ENCODE assay signal across 10 cellular contexts in the genomic region with DNA sequence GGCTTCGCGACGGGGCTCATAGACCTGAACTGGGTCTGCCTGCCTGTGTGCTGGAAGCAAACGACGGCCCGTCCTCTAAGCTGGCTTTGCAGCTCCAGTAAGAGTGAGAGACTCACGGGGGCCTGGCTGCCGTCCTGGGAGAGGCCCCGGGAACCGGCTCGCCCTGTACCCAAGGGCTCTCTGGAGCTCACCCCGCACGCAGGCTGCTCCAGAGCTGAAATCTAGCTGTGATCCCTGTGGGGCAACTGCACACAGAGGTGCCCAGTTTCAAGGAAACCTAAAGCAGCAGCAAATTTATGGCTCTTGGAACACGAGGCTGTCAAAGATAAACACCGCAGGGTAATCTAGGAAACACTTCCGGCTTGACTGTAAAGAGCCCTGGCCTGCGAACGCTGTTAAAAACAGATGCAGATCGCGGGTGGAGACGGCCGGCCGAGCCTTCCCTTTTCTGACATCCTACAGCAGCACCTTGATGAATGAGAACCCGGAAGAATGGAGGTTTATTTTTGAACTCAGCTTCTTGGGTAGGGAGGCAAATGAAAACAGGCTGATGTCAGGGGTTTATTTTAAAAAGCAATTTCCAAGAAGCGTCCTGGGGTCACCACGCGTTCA. TPM values are rescaled to one million over a fixed set of nuclear protein-coding genes. Genes with fewer than 3 reads are reported as not detected.
A peak's percentile ranks its signal among the peaks of the same experiment; 100 is the strongest.
DNase-seq lines count a peak whose midpoint lies in the region; ATAC-seq and TF ChIP-seq lines count a peak whose summit lies in the region.
"Had no signal": no experiment of that assay in that cellular context is flagged by ENCODE, and none has a peak within 500 bp of the region (broad histone marks: within the 10 kb centered on the region; RNA-seq: fewer than 3 reads in every experiment).

No MANE protein-coding gene starts in this region.

- POLR2A ChIA-PET in activated CD4-positive, alpha-beta T cell treated with anti-CD3 and anti-CD28 coated beads, Interleukin-2, amount 10 ng/mL, durations not matched to agents 7 days and 5 days (lab: Charles Lee): no interaction called here
- POLR2A ChIA-PET in activated CD8-positive, alpha-beta T cell treated with anti-CD3 and anti-CD28 coated beads for 36 hours (lab: Charles Lee): interaction anchor here (0.7 to 1.9 kb wide), 4 partner anchors 9 to 106 kb away, joined by 3 to 4 read pairs (median 3); no protein-coding TSS in a partner anchor

- TF ChIP-seq POLR2A in transverse colon (IDR thresholded peaks at IDR 0.05): no peak

- peak; percentile 58 for DNase-seq in activated CD4-positive, alpha-beta T cell treated with anti-CD3 and anti-CD28 coated beads, Interleukin-2, amount 10 ng/mL, durations not matched to agents 7 days and 5 days
- no peak for DNase-seq in activated CD4-positive, alpha-beta T cell treated with anti-CD3 and anti-CD28 coated beads, Interleukin-2, amount 50 U/mL, for 4 hours
- peak; percentile 55 for DNase-seq in activated CD8-positive, alpha-beta T cell treated with anti-CD3 and anti-CD28 coated beads for 36 hours
- peak; percentile 67 for DNase-seq in hepatic stellate cell (ENCODE audit: low spot score)
- peak; percentile 77 for DNase-seq in transverse colon
- DNase-seq in stimulated activated effector memory CD8-positive, alpha-beta T cell treated with anti-CD3 and anti-CD28 coated beads, Interleukin-12 subunit alpha, Interleukin-12 subunit beta, amount 100 ng/mL, for 72 hours (ENCODE audit: low spot score in 2 of 2): no peak
- DNase-seq in NCI-H748 treated with DMSO at 0.1 percent for 48 hours (lab: John Stamatoyannopoulos, UW): no peak
- no peak for DNase-seq in NCI-H146 (lab: John Stamatoyannopoulos, UW)
- DNase-seq: GOT3 had no signal

- H3K27ac Mint-ChIP-seq in activated CD4-positive, alpha-beta T cell treated with anti-CD3 and anti-CD28 coated beads, Interleukin-2, amount 10 ng/mL, durations not matched to agents 7 days and 5 days: peak overlapping the region; percentile 86
- no peak overlapping the region for H3K27ac Mint-ChIP-seq in activated CD8-positive, alpha-beta T cell treated with anti-CD3 and anti-CD28 coated beads for 36 hours
- no peak overlapping the region for H3K27ac Mint-ChIP-seq in stimulated activated effector memory CD8-positive, alpha-beta T cell treated with anti-CD3 and anti-CD28 coated beads, Interleukin-12 subunit alpha, Interleukin-12 subunit beta, amount 100 ng/mL, for 72 hours

- 2 to 41% methylated on average over 10 to 25 of the region's 27 CpGs for WGBS in transverse colon (ENCODE audit: low coverage in 1 of 2), 2 donors

- H3K36me3 ChIP-seq in transverse colon: no peaks in the 10 kb centered on the region

- peaks cover 3 to 23% (median 19%) of the 10 kb centered on the region in 4 donors for H3K4me1 ChIP-seq in transverse colon

- H3K27ac ChIP-seq in transverse colon: peak overlapping the region; percentile 67 to 82 (median 70)

- H3K9me3 ChIP-seq in transverse colon: no peaks in the 10 kb centered on the region

- peaks cover 4% of the 10 kb centered on the region for H3K36me3 Mint-ChIP-seq in activated CD4-positive, alpha-beta T cell treated with anti-CD3 and anti-CD28 coated beads, Interleukin-2, amount 10 ng/mL, durations not matched to agents 7 days and 5 days (ENCODE audit: low read depth)
- H3K36me3 Mint-ChIP-seq in activated CD8-positive, alpha-beta T cell treated with anti-CD3 and anti-CD28 coated beads for 36 hours (ENCODE audit: low read depth): peaks cover 3% of the 10 kb centered on the region
- H3K36me3 Mint-ChIP-seq in stimulated activated effector memory CD8-positive, alpha-beta T cell treated with anti-CD3 and anti-CD28 coated beads, Interleukin-12 subunit alpha, Interleukin-12 subunit beta, amount 100 ng/mL, for 72 hours: peaks cover 8% of the 10 kb centered on the region

- CTCF ChIA-PET in activated CD4-positive, alpha-beta T cell treated with anti-CD3 and anti-CD28 coated beads, Interleukin-2, amount 10 ng/mL, durations not matched to agents 7 days and 5 days (lab: Charles Lee): interaction anchor here (0.6 to 4.4 kb wide), 6 partner anchors 10 to 173 kb away, joined by 3 to 21 read pairs (median 3); no protein-coding TSS in a partner anchor
- CTCF ChIA-PET in activated CD8-positive, alpha-beta T cell treated with anti-CD3 and anti-CD28 coated beads for 36 hours (lab: Charles Lee): interaction anchor here (3.1 to 15.0 kb wide), 4 partner anchors 8 to 47 kb away, joined by 15 to 249 read pairs (median 44); no protein-coding TSS in a partner anchor

- TF ChIP-seq CTCF in activated CD8-positive, alpha-beta T cell treated with anti-CD3 and anti-CD28 coated beads for 36 hours (IDR thresholded peaks at IDR 0.05): no peak
- no peak for TF ChIP-seq CTCF in transverse colon (IDR thresholded peaks at IDR 0.05)

- intact Hi-C loops in activated CD8-positive, alpha-beta T cell treated with anti-CD3 and anti-CD28 coated beads for 36 hours (cut with micrococcal nuclease): no loop called here
- intact Hi-C loops in transverse colon (cut with DNase I; ENCODE audit: low total_unique reads): no loop called here

- peak overlapping the region in 1 of 4 donors; percentile 13 for H3K4me3 ChIP-seq in transverse colon

- TF ChIP-seq EP300 in transverse colon (IDR thresholded peaks at IDR 0.05; ENCODE audit: low read depth): no peak

- in situ Hi-C loops in transverse colon (cut with MboI; ENCODE audit: low pct_ligation_motif_present in 1 of 4, low pct_unique_long_range_greater_than_20kb in 1 of 4, low sequenced_read_pairs in 3 of 4): no loop called here

- H3K27me3 Mint-ChIP-seq in activated CD4-positive, alpha-beta T cell treated with anti-CD3 and anti-CD28 coated beads, Interleukin-2, amount 10 ng/mL, durations not matched to agents 7 days and 5 days: peaks cover 7% of the 10 kb centered on the region
- peaks cover 25% of the 10 kb centered on the region for H3K27me3 Mint-ChIP-seq in activated CD8-positive, alpha-beta T cell treated with anti-CD3 and anti-CD28 coated beads for 36 hours

- no peaks in the 10 kb centered on the region for H3K9me3 Mint-ChIP-seq in activated CD4-positive, alpha-beta T cell treated with anti-CD3 and anti-CD28 coated beads, Interleukin-2, amount 10 ng/mL, durations not matched to agents 7 days and 5 days
- H3K9me3 Mint-ChIP-seq in activated CD8-positive, alpha-beta T cell treated with anti-CD3 and anti-CD28 coated beads for 36 hours: no peaks in the 10 kb centered on the region
- no peaks in the 10 kb centered on the region for H3K9me3 Mint-ChIP-seq in stimulated activated effector memory CD8-positive, alpha-beta T cell treated with anti-CD3 and anti-CD28 coated beads, Interleukin-12 subunit alpha, Interleukin-12 subunit beta, amount 100 ng/mL, for 72 hours

- H3K4me1 Mint-ChIP-seq in activated CD4-positive, alpha-beta T cell treated with anti-CD3 and anti-CD28 coated beads, Interleukin-2, amount 10 ng/mL, durations not matched to agents 7 days and 5 days: peaks cover 78% of the 10 kb centered on the region
- H3K4me1 Mint-ChIP-seq in activated CD8-positive, alpha-beta T cell treated with anti-CD3 and anti-CD28 coated beads for 36 hours (ENCODE audit: low read depth): peaks cover 68% of the 10 kb centered on the region
- H3K4me1 Mint-ChIP-seq in stimulated activated effector memory CD8-positive, alpha-beta T cell treated with anti-CD3 and anti-CD28 coated beads, Interleukin-12 subunit alpha, Interleukin-12 subunit beta, amount 100 ng/mL, for 72 hours: peaks cover 73% of the 10 kb centered on the region

- ATAC-seq in activated CD8-positive, alpha-beta T cell treated with anti-CD3 and anti-CD28 coated beads for 36 hours: no peak
- ATAC-seq in stimulated activated effector memory CD8-positive, alpha-beta T cell treated with anti-CD3 and anti-CD28 coated beads, Interleukin-12 subunit alpha, Interleukin-12 subunit beta, amount 100 ng/mL, for 72 hours: no peak

- H3K4me3 Mint-ChIP-seq in activated CD4-positive, alpha-beta T cell treated with anti-CD3 and anti-CD28 coated beads, Interleukin-2, amount 10 ng/mL, durations not matched to agents 7 days and 5 days: peak overlapping the region; percentile 30
- no peak overlapping the region for H3K4me3 Mint-ChIP-seq in activated CD8-positive, alpha-beta T cell treated with anti-CD3 and anti-CD28 coated beads for 36 hours
- H3K4me3 Mint-ChIP-seq in stimulated activated effector memory CD8-positive, alpha-beta T cell treated with anti-CD3 and anti-CD28 coated beads, Interleukin-12 subunit alpha, Interleukin-12 subunit beta, amount 100 ng/mL, for 72 hours: no peak overlapping the region

- no peaks in the 10 kb centered on the region for H3K27me3 ChIP-seq in transverse colon

RNA-seq across cellular contexts. Expression of a gene that starts 29.4 kb away (rescaled TPM):
- total RNA-seq in activated CD4-positive, alpha-beta T cell treated with anti-CD3 and anti-CD28 coated beads, Interleukin-2, amount 10 ng/mL, durations not matched to agents 7 days and 5 days: under 1 TPM; 0.05 to 0.08 TPM
- under 1 TPM; 0.11 to 0.14 TPM for total RNA-seq in activated CD8-positive, alpha-beta T cell treated with anti-CD3 and anti-CD28 coated beads for 36 hours
- under 1 TPM in 1 of 4 donors, not detected in 3; 0.64 TPM for total RNA-seq in transverse colon
- total RNA-seq: pulmonary artery endothelial cell had no signal

Comparison
In these comparisons a context has a peak if more than half of its experiments do, and no peak if none do; other contexts are left out.
1. DNase-seq: peak in activated CD4-positive, alpha-beta T cell treated with anti-CD3 and anti-CD28 coated beads, Interleukin-2, amount 10 ng/mL, durations not matched to agents 7 days and 5 days (single experiment), activated CD8-positive, alpha-beta T cell treated with anti-CD3 and anti-CD28 coated beads for 36 hours (single experiment), hepatic stellate cell (single experiment) and transverse colon (single experiment); none in activated CD4-positive, alpha-beta T cell treated with anti-CD3 and anti-CD28 coated beads, Interleukin-2, amount 50 U/mL, for 4 hours (0 of 2), stimulated activated effector memory CD8-positive, alpha-beta T cell treated with anti-CD3 and anti-CD28 coated beads, Interleukin-12 subunit alpha, Interleukin-12 subunit beta, amount 100 ng/mL, for 72 hours (0 of 2), NCI-H748 treated with DMSO at 0.1 percent for 48 hours (single experiment) and NCI-H146 (single experiment).